ENCODE assay signal across 7 cellular contexts in the genomic region with DNA sequence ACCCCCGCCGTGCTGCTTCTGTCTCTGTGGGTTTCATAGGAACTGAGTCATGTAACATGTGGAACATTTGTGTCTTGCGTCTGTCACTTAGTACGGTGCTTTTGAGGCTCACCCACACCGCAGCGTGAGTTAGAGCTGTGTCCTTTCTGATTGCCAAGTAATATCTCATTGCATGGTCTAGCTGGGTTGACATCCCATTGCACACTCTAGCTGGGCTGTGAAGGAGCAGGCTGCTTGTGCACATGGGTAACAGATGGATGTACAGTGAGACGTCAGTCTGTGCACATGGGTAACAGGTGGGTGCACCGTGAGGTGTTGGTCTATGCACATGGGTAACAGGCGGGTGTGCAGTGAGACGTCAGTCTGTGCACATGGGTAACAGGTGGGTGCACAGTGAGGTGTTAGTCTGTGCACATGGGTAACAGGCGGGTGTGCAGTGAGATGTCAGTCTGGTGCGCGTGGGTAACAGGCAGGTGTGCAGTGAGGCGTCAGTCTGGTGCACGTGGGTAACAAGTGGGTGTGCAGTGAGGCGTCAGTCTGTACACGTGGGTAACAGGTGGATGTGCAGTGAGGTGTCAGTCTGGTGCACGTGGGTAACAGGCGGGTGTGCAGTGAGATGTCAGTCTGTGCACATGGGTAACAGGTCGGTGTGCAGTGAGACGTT. TPM values are rescaled to one million over a fixed set of nuclear protein-coding genes. Genes with fewer than 3 reads are reported as not detected.
DNase-seq lines count a peak whose midpoint lies in the region; ATAC-seq and TF ChIP-seq lines count a peak whose summit lies in the region.
"Not testable (repeated sequence)": the region's sequence is repeated elsewhere in the genome, so short reads cannot be mapped to it uniquely, and the experiment has no call there.

No MANE protein-coding gene starts in this region.

- H3K9me3 Mint-ChIP-seq in activated T-helper 17 cell treated with anti-CD3 and anti-CD28 coated beads, Interleukin-2, amount 50 U/mL, for 72 hours: not testable (repeated sequence)

- H3K36me3 Mint-ChIP-seq in activated T-helper 17 cell treated with anti-CD3 and anti-CD28 coated beads, Interleukin-2, amount 50 U/mL, for 72 hours (ENCODE audit: low read depth): not testable (repeated sequence)

- not testable (repeated sequence) for H3K4me1 ChIP-seq in HEK293 (ENCODE audit: control insufficient read depth, insufficient read depth, low read length)

- not testable (repeated sequence) for H3K36me3 ChIP-seq in HEK293 (ENCODE audit: control insufficient read depth in 2 of 2, insufficient read depth in 1 of 2, low read length in 2 of 2)

- intact Hi-C loops in Right ventricle myocardium inferior (cut with DNase I): not testable (repeated sequence)

- DNase-seq in T-helper 2 cell (peak in 3 of 5 experiments; percentile 43 to 79 (median 78)), Right ventricle myocardium inferior (ENCODE audit: missing footprints) (peak; percentile 47)
- peak; percentile 55 to 60 for DNase-seq in stimulated activated CD4-positive, alpha-beta T cell treated with anti-CD3 and anti-CD28 coated beads, Interleukin-2, amount 100 ng/mL, for 48 hours

- H3K27me3 Mint-ChIP-seq in activated T-helper 17 cell treated with anti-CD3 and anti-CD28 coated beads, Interleukin-2, amount 50 U/mL, for 72 hours: not testable (repeated sequence)

- POLR2A ChIA-PET in HEK293 (lab: Yijun Ruan, JAX): not testable (repeated sequence)

- not testable (repeated sequence) for H3K9me3 ChIP-seq in HEK293 (ENCODE audit: control insufficient read depth, insufficient read depth, low read depth, low read length)

- CTCF ChIA-PET in HEK293 (lab: Yijun Ruan, JAX): not testable (repeated sequence)

- peak overlapping the region; percentile 88 for H3K27ac Mint-ChIP-seq in activated T-helper 17 cell treated with anti-CD3 and anti-CD28 coated beads, Interleukin-2, amount 50 U/mL, for 72 hours

- H3K4me3 Mint-ChIP-seq in activated T-helper 17 cell treated with anti-CD3 and anti-CD28 coated beads, Interleukin-2, amount 50 U/mL, for 72 hours: peak overlapping the region; percentile 73

- ATAC-seq in GM18873 (IDR thresholded peaks at IDR 0.05; ENCODE audit: low FRiP score, unreplicated experiment): peak; percentile 46
- ATAC-seq in HG03378 (IDR thresholded peaks at IDR 0.05; ENCODE audit: unreplicated experiment): peak; percentile 75
- ATAC-seq in activated T-helper 17 cell treated with anti-CD3 and anti-CD28 coated beads, Interleukin-2, amount 50 U/mL, for 72 hours (replicated peaks): peak; percentile 99
- ATAC-seq in Right ventricle myocardium inferior: peak; percentile 11

- not testable (repeated sequence) for H3K4me1 Mint-ChIP-seq in activated T-helper 17 cell treated with anti-CD3 and anti-CD28 coated beads, Interleukin-2, amount 50 U/mL, for 72 hours

- H3K27ac ChIP-seq in HEK293 (ENCODE audit: extremely low read depth, low read depth, low read length): not testable (repeated sequence)

- TF ChIP-seq CTCF in HEK293 (tag by site-specific recombination; IDR thresholded peaks at IDR 0.05): not testable (repeated sequence)

- not testable (repeated sequence) for H3K4me3 ChIP-seq in HEK293 (ENCODE audit: low read depth, low read length)

TF ChIP-seq in HEK293, 187 proteins besides CTCF, POLR2A, EP300 and RAD21:
- peak; percentile 99 for TF ChIP-seq SCRT1 (tag by site-specific recombination; IDR thresholded peaks at IDR 0.05; ENCODE audit: borderline replicate concordance)
- 0 out of 2 replicates have a peak, but pooled peaks have one; percentile 18 for TF ChIP-seq EGR2 (tag by site-specific recombination; IDR thresholded peaks at IDR 0.05; ENCODE audit: low read depth)
- TF ChIP-seq SCRT2 (tag by site-specific recombination; IDR thresholded peaks at IDR 0.05): peak; percentile 97

RNA-seq across cellular contexts. Expression of a gene that starts 58.5 kb away (rescaled TPM):
- 10 to 100 TPM; 70.7 to 95.7 TPM for total RNA-seq in activated T-helper 17 cell treated with anti-CD3 and anti-CD28 coated beads, Interleukin-2, amount 50 U/mL, for 72 hours
- 43.7 TPM for total RNA-seq in Right ventricle myocardium inferior

Comparison
In these comparisons a context has a peak if more than half of its experiments do, and no peak if none do; other contexts are left out.
1. ATAC-seq: peak in every context shown above with its lines; median percentile 99 in activated T-helper 17 cell treated with anti-CD3 and anti-CD28 coated beads, Interleukin-2, amount 50 U/mL, for 72 hours; 75 in HG03378; 46 in GM18873; 11 in Right ventricle myocardium inferior.